Comparison of ENCODE assay signal across 28 cellular contexts in genomic region chr6:19713411-19713810, GRCh38.
DNase-seq lines count a peak whose midpoint lies in the region; ATAC-seq, FAIRE-seq and TF ChIP-seq lines count a peak whose summit lies in the region.
"Had no signal": no experiment of that assay in that cellular context is flagged by ENCODE, and none has a peak within 500 bp of the region (broad histone marks: within the 10 kb centered on the region; RNA-seq: fewer than 3 reads in every experiment).

No MANE protein-coding gene starts in this region.

- no peak for ATAC-seq in upper lobe of right lung
- ATAC-seq in HG03095 (IDR thresholded peaks at IDR 0.05; ENCODE audit: unreplicated experiment): no peak
- ATAC-seq: Panc1 had no signal

- no peak overlapping the region for H3K9ac ChIP-seq in HUES64 (ENCODE audit: low read depth, low read length)

- intact Hi-C loops in upper lobe of right lung (cut with DNase I): no loop called here

- no peak overlapping the region for H3K4me3 Mint-ChIP-seq in CD8-positive, alpha-beta memory T cell
- H3K4me3 Mint-ChIP-seq: CD14-positive monocyte, GM23338 had no signal

- no peaks in the 10 kb centered on the region for H3K9me3 Mint-ChIP-seq in CD8-positive, alpha-beta memory T cell

- H3K36me3 Mint-ChIP-seq in CD8-positive, alpha-beta memory T cell: no peaks in the 10 kb centered on the region
- H3K36me3 Mint-ChIP-seq: CD14-positive monocyte had no signal

- DNase-seq in Daoy (ENCODE audit: low read depth) (peak; percentile 26), bronchial epithelial cell (ENCODE audit: low read depth) (peak; percentile 34), iris pigment epithelial cell (ENCODE audit: low read depth) (peak; percentile 21), DMS 273 (lab: John Stamatoyannopoulos, UW; ENCODE audit: unreplicated experiment) (no peak), upper lobe of right lung (no peak)
- DNase-seq in CD8-positive, alpha-beta memory T cell: no peak
- DNase-seq: 8988T, ACHN, BE2C, Calu3, DMS153, DND-41, KBM-7, NCI-H1048, NCI-H1417 treated with DMSO at 0.1 percent for 48 hours, NCI-H1694 treated with DMSO at 0.1 percent for 48 hours, NCI-H2081 treated with DMSO at 0.1 percent for 48 hours, NCI-H2171, NCI-H226, NCI-H510A had no signal

- H3K4me3 ChIP-seq in HUES64 (ENCODE audit: low read length): no peak overlapping the region
- no peak overlapping the region for H3K4me3 ChIP-seq in bronchial epithelial cell (ENCODE audit: low read depth, low read length)
- no peak overlapping the region for H3K4me3 ChIP-seq in CD8-positive, alpha-beta memory T cell (ENCODE audit: low read length)
- H3K4me3 ChIP-seq in upper lobe of right lung: no peak overlapping the region
- H3K4me3 ChIP-seq: GM23338, HAP-1 had no signal

- no peaks in the 10 kb centered on the region for H3K27me3 Mint-ChIP-seq in CD8-positive, alpha-beta memory T cell

- no peak for FAIRE-seq in bronchial epithelial cell (lab: Jason Lieb, UNC)
- FAIRE-seq: GM18507 had no signal

- CTCF ChIA-PET in CD8-positive, alpha-beta memory T cell (lab: Charles Lee): no interaction called here

- H3K27ac ChIP-seq in HUES64 (ENCODE audit: low read depth, low read length) (0 out of 2 replicates have a peak overlapping the region, but pooled peaks have one; percentile 6), upper lobe of right lung (no peak overlapping the region)
- H3K27ac ChIP-seq in CD8-positive, alpha-beta memory T cell (ENCODE audit: low read depth, low read length): no peak overlapping the region
- H3K27ac ChIP-seq: HL-60 had no signal

- H3K27ac Mint-ChIP-seq in CD8-positive, alpha-beta memory T cell: no peak overlapping the region
- H3K27ac Mint-ChIP-seq: CD14-positive monocyte had no signal

- no peaks in the 10 kb centered on the region for H3K27me3 ChIP-seq in HUES64 (ENCODE audit: insufficient read depth, low read length)
- no peaks in the 10 kb centered on the region for H3K27me3 ChIP-seq in bronchial epithelial cell (ENCODE audit: control insufficient read depth, insufficient read depth, low read length)
- no peaks in the 10 kb centered on the region for H3K27me3 ChIP-seq in CD8-positive, alpha-beta memory T cell (ENCODE audit: insufficient read depth, low read length, poor library complexity, severe bottlenecking)
- H3K27me3 ChIP-seq in upper lobe of right lung: no peaks in the 10 kb centered on the region
- H3K27me3 ChIP-seq: BE2C had no signal

- TF ChIP-seq CTCF in bronchial epithelial cell (IDR thresholded peaks at IDR 0.05; ENCODE audit: insufficient read depth, low read length, severe bottlenecking) (no peak), upper lobe of right lung (IDR thresholded peaks at IDR 0.05) (no peak)

- no peaks in the 10 kb centered on the region for H3K36me3 ChIP-seq in HUES64 (ENCODE audit: insufficient read depth, low read length)
- no peaks in the 10 kb centered on the region for H3K36me3 ChIP-seq in bronchial epithelial cell (ENCODE audit: control insufficient read depth, insufficient read depth, low read length)
- no peaks in the 10 kb centered on the region for H3K36me3 ChIP-seq in CD8-positive, alpha-beta memory T cell (ENCODE audit: insufficient read depth, low read length)
- H3K36me3 ChIP-seq in upper lobe of right lung: no peaks in the 10 kb centered on the region
- H3K36me3 ChIP-seq: BE2C, HAP-1 had no signal

- H3K4me1 Mint-ChIP-seq in CD8-positive, alpha-beta memory T cell: no peaks in the 10 kb centered on the region
- H3K4me1 Mint-ChIP-seq: CD14-positive monocyte had no signal

- H3K9me3 ChIP-seq in HUES64 (ENCODE audit: insufficient read depth, low read depth, low read length) (no peaks in the 10 kb centered on the region), upper lobe of right lung (no peaks in the 10 kb centered on the region)
- H3K9me3 ChIP-seq in CD8-positive, alpha-beta memory T cell (ENCODE audit: low read length): no peaks in the 10 kb centered on the region
- H3K9me3 ChIP-seq: BE2C, HAP-1 had no signal

- 96% methylated on average over 3 of the region's 4 CpGs for WGBS in HUES64

- peaks cover 31% of the 10 kb centered on the region for H3K4me1 ChIP-seq in HUES64 (ENCODE audit: insufficient read depth, low read length)
- no peaks in the 10 kb centered on the region for H3K4me1 ChIP-seq in CD8-positive, alpha-beta memory T cell (ENCODE audit: insufficient read depth, low read length)
- no peaks in the 10 kb centered on the region for H3K4me1 ChIP-seq in upper lobe of right lung
- H3K4me1 ChIP-seq: BE2C, HAP-1 had no signal

- POLR2A ChIA-PET in CD8-positive, alpha-beta memory T cell (lab: Charles Lee): no interaction called here

Comparison
In these comparisons a context has a peak if more than half of its experiments do, and no peak if none do; other contexts are left out.
1. DNase-seq: peak in Daoy (single experiment), bronchial epithelial cell (single experiment) and iris pigment epithelial cell (single experiment); none in CD8-positive, alpha-beta memory T cell (0 of 5), DMS 273 (single experiment) and upper lobe of right lung (single experiment).